ENCODE assay signal across 25 cellular contexts in the genomic region with DNA sequence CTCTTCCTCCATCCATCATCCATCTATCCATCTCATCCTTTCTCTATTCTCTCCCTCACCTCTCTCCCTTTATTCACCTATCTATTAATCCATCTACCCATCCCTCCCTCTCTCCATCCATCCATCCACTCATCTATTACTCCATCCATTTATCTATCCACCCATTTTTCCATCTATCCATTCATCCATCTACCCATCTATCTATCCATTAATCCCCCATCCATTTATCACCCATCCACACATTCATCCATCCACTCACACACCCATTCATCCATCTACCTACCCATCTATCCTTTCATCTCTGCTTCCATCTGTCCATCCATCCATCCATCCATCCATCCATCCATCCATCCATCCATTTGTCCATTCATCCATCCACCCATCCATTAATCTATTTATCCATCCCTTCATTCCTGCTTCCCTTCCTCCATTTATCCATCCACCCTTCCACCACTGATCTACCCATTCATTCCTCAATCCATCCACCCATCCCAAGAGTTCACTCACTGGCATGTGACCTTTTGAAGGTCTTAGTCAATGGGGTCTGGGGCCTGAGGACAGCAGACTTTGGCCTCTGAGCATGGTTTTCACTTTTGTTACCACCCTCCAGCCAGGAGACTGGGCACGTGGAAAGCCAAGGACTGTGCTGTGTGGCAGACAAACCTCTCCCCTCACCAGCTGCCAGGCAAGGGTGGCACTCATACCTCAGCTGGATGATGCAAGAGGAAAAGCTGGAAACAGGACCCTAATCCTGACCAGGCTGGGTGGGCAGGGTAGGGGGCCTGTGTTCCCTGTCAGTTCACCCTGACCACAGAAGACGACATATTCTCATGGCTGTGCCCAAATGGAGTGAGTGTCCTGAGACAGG.
"Had no signal": no experiment of that assay in that cellular context is flagged by ENCODE, and none has a peak within 500 bp of the region (broad histone marks: within the 10 kb centered on the region; RNA-seq: fewer than 3 reads in every experiment).

No MANE protein-coding gene starts in this region.

- H3K4me3 ChIP-seq: adrenal gland, lung, skin epidermis, testis, upper lobe of left lung had no signal

- H3K4me1 ChIP-seq: adrenal gland, testis, upper lobe of left lung had no signal

- H3K36me3 Mint-ChIP-seq: activated CD4-positive, alpha-beta memory T cell treated with anti-CD3 and anti-CD28 coated beads for 36 hours; WTC11 had no signal

- H3K27me3 Mint-ChIP-seq: activated CD4-positive, alpha-beta T cell treated with anti-CD3 and anti-CD28 coated beads for 36 hours; dendritic cell treated with granulocyte-macrophage colony-stimulating factor and Interleukin-4, amounts not matched to agents 40 ng/mL and 50 ng/mL, for 4 days; stimulated activated naive CD8-positive, alpha-beta T cell treated with anti-CD3 and anti-CD28 coated beads, Interleukin-15, amount 100 ng/mL, for 72 hours had no signal

- H3K36me3 ChIP-seq: adrenal gland, upper lobe of left lung had no signal

- H3K4me1 Mint-ChIP-seq: activated CD4-positive, alpha-beta T cell treated with anti-CD3 and anti-CD28 coated beads for 36 hours; stimulated activated naive CD8-positive, alpha-beta T cell treated with anti-CD3 and anti-CD28 coated beads, Interleukin-15, amount 100 ng/mL, for 72 hours had no signal

- H3K27me3 ChIP-seq: adrenal gland, testis, upper lobe of left lung had no signal

- H3K27ac Mint-ChIP-seq: activated CD4-positive, alpha-beta memory T cell treated with anti-CD3 and anti-CD28 coated beads for 36 hours; activated CD4-positive, alpha-beta T cell treated with anti-CD3 and anti-CD28 coated beads for 36 hours; dendritic cell treated with granulocyte-macrophage colony-stimulating factor and Interleukin-4, amounts not matched to agents 40 ng/mL and 50 ng/mL, for 4 days; progenitor cell of endocrine pancreas; stimulated activated naive CD8-positive, alpha-beta T cell treated with anti-CD3 and anti-CD28 coated beads, Interleukin-15, amount 100 ng/mL, for 72 hours; T-helper 2 cell treated with Interferon-gamma antibody and Interleukin-4, amounts not matched to agents 5 μg/mL and 100 μg/mL, for 36 hours; WTC11 had no signal

- H3K4me3 Mint-ChIP-seq: activated CD4-positive, alpha-beta memory T cell treated with anti-CD3 and anti-CD28 coated beads for 36 hours; activated CD4-positive, alpha-beta T cell treated with anti-CD3 and anti-CD28 coated beads for 36 hours; dendritic cell treated with granulocyte-macrophage colony-stimulating factor and Interleukin-4, amounts not matched to agents 40 ng/mL and 50 ng/mL, for 4 days; nephron; stimulated activated naive CD8-positive, alpha-beta T cell treated with anti-CD3 and anti-CD28 coated beads, Interleukin-15, amount 100 ng/mL, for 72 hours; T-helper 2 cell treated with Interferon-gamma antibody and Interleukin-4, amounts not matched to agents 5 μg/mL and 100 μg/mL, for 36 hours; WTC11 had no signal

- H3K9me3 Mint-ChIP-seq: activated CD4-positive, alpha-beta memory T cell treated with anti-CD3 and anti-CD28 coated beads for 36 hours; nephron; stimulated activated naive CD8-positive, alpha-beta T cell treated with anti-CD3 and anti-CD28 coated beads, Interleukin-15, amount 100 ng/mL, for 72 hours; T-helper 2 cell treated with Interferon-gamma antibody and Interleukin-4, amounts not matched to agents 5 μg/mL and 100 μg/mL, for 36 hours had no signal

- DNase-seq: activated CD4-positive, alpha-beta memory T cell treated with anti-CD3 and anti-CD28 coated beads for 36 hours; activated CD4-positive, alpha-beta T cell treated with anti-CD3 and anti-CD28 coated beads for 36 hours; activated effector memory CD4-positive, alpha-beta T cell treated with anti-CD3 and anti-CD28 coated beads, Interleukin-2, amount 50 U/mL, for 16 hours; activated naive CD4-positive, alpha-beta T cell treated with anti-CD3 and anti-CD28 coated beads, Interleukin-2, amount 50 U/mL, for 16 hours; activated T-cell treated with anti-CD3 and anti-CD28 coated beads, Interleukin-2, amount 50 U/mL, for 48 hours; effector memory CD4-positive, alpha-beta T cell; hippocampal formation; midbrain; occipital lobe; stimulated activated CD4-positive, alpha-beta T cell treated with anti-CD3 and anti-CD28 coated beads, Interleukin-4, amount 100 ng/mL, for 1 hour; stimulated activated naive CD8-positive, alpha-beta T cell treated with anti-CD3 and anti-CD28 coated beads, Interleukin-15, amount 100 ng/mL, for 72 hours; testis; upper lobe of left lung had no signal

- FAIRE-seq: bronchial epithelial cell, islet of Langerhans, TTC549 had no signal

- ATAC-seq: activated CD4-positive, alpha-beta T cell treated with anti-CD3 and anti-CD28 coated beads for 36 hours; left colon; stimulated activated naive CD8-positive, alpha-beta T cell treated with anti-CD3 and anti-CD28 coated beads, Interleukin-15, amount 100 ng/mL, for 72 hours; WTC11 had no signal

- H3K9me3 ChIP-seq: adrenal gland, testis, upper lobe of left lung had no signal

- H3K27ac ChIP-seq: adrenal gland, skin epidermis, testis, upper lobe of left lung had no signal
